ENCODE assay signal across 13 cellular contexts in the genomic region with DNA sequence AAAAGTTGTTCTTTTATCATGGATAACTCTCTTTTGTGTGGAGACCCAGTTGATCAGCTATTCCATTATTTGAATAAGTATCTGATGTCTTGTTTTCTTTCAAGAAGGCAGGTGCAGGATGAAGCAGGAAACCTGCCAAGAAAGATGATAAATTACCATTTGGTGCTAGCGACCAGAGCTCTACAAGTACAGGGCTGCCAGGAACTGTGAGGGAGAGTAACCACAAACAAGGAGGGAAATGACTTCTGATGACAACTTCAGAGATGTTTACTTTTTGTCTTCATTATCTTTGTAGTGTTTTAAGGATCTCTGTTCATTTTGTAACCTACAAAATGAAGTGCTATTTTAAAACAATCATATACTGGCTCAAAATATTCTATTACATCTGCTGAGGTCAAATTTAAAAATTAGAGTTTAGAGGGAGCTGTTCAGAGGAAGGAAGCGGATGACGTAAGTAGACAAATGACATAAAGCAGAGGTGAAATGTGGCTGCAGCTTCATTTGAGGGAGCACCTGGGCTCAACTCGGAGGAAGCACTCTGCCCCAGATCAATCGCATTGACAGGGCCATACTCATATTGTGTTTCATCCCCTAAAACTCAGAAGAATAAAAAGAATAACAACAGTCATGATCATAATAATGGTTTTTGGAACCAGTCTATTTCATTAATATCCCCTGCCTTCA.
DNase-seq lines count a peak whose midpoint lies in the region; ATAC-seq, FAIRE-seq and TF ChIP-seq lines count a peak whose summit lies in the region.
"Had no signal": no experiment of that assay in that cellular context is flagged by ENCODE, and none has a peak within 500 bp of the region (broad histone marks: within the 10 kb centered on the region; RNA-seq: fewer than 3 reads in every experiment).

No MANE protein-coding gene starts in this region.

- no peaks in the 10 kb centered on the region for H3K4me1 ChIP-seq in smooth muscle cell (ENCODE audit: low read depth)
- H3K4me1 ChIP-seq: lower lobe of right lung had no signal

- no peaks in the 10 kb centered on the region for H3K36me3 ChIP-seq in smooth muscle cell (ENCODE audit: low read depth)
- H3K36me3 ChIP-seq: lower lobe of right lung, neutrophil had no signal

- ATAC-seq in activated T-helper 17 cell treated with anti-CD3 and anti-CD28 coated beads, Interleukin-2, amount 50 U/mL, for 72 hours (replicated peaks), result peak; percentile 60
- ATAC-seq in HG02759 (IDR thresholded peaks at IDR 0.05; ENCODE audit: unreplicated experiment), result no peak
- ATAC-seq: lower lobe of right lung had no signal

- H3K27ac ChIP-seq in smooth muscle cell (ENCODE audit: low read depth), result no peak overlapping the region
- H3K27ac ChIP-seq: lower lobe of right lung, neutrophil, RWPE1 had no signal

- H3K36me3 Mint-ChIP-seq in activated T-helper 17 cell treated with anti-CD3 and anti-CD28 coated beads, Interleukin-2, amount 50 U/mL, for 72 hours (ENCODE audit: low read depth), result no peaks in the 10 kb centered on the region

- no peaks in the 10 kb centered on the region for H3K79me2 ChIP-seq in smooth muscle cell (ENCODE audit: low read depth)

- H3K9ac ChIP-seq in smooth muscle cell (ENCODE audit: low read depth), result no peak overlapping the region

- TF ChIP-seq CTCF in smooth muscle cell (IDR thresholded peaks at IDR 0.05; ENCODE audit: borderline replicate concordance, insufficient read depth, poor library complexity, severe bottlenecking), result no peak

- H3K27me3 Mint-ChIP-seq in activated T-helper 17 cell treated with anti-CD3 and anti-CD28 coated beads, Interleukin-2, amount 50 U/mL, for 72 hours, result no peaks in the 10 kb centered on the region

- H2AFZ ChIP-seq in smooth muscle cell (ENCODE audit: low read depth), result no peak overlapping the region

- H3K9me3 Mint-ChIP-seq in activated T-helper 17 cell treated with anti-CD3 and anti-CD28 coated beads, Interleukin-2, amount 50 U/mL, for 72 hours, result no peaks in the 10 kb centered on the region

- no peaks in the 10 kb centered on the region for H4K20me1 ChIP-seq in smooth muscle cell (ENCODE audit: low read depth)

- peaks cover 6% of the 10 kb centered on the region for H3K4me1 Mint-ChIP-seq in activated T-helper 17 cell treated with anti-CD3 and anti-CD28 coated beads, Interleukin-2, amount 50 U/mL, for 72 hours

- no peak overlapping the region for H3K4me2 ChIP-seq in smooth muscle cell

- 76% methylated on average over 5 of the region's 5 CpGs for WGBS in smooth muscle cell (ENCODE audit: low lambda C conversion rate)

- no peak for TF ChIP-seq POLR2A in H54 (IDR thresholded peaks at IDR 0.05; ENCODE audit: low read depth, low read length)

- H3K4me3 ChIP-seq in smooth muscle cell, result no peak overlapping the region
- H3K4me3 ChIP-seq: lower lobe of right lung had no signal

- H3K27ac Mint-ChIP-seq in activated T-helper 17 cell treated with anti-CD3 and anti-CD28 coated beads, Interleukin-2, amount 50 U/mL, for 72 hours, result peak overlapping the region; percentile 14

- H3K4me3 Mint-ChIP-seq in activated T-helper 17 cell treated with anti-CD3 and anti-CD28 coated beads, Interleukin-2, amount 50 U/mL, for 72 hours, result peak overlapping the region; percentile 6

- no peak for FAIRE-seq in H54 (lab: Jason Lieb, UNC)

- H3K27me3 ChIP-seq in smooth muscle cell (ENCODE audit: low read depth), result no peaks in the 10 kb centered on the region
- H3K27me3 ChIP-seq: neutrophil had no signal

- H3F3A ChIP-seq in smooth muscle cell (ENCODE audit: low read depth), result no peaks in the 10 kb centered on the region

- H3K9me3 ChIP-seq in smooth muscle cell (replicated peaks; ENCODE audit: low read depth), result no peaks in the 10 kb centered on the region
- H3K9me3 ChIP-seq: lower lobe of right lung, neutrophil had no signal

- DNase-seq in DMS153 treated with DMSO at 0.1 percent for 48 hours (lab: John Stamatoyannopoulos, UW; ENCODE audit: unreplicated experiment), result peak; percentile 96
- DNase-seq in NCI-H1092 treated with DMSO at 0.1 percent for 48 hours (lab: John Stamatoyannopoulos, UW), result peak; percentile 92
- DNase-seq in NCI-H2227 (lab: John Stamatoyannopoulos, UW; ENCODE audit: unreplicated experiment), result peak; percentile 56
- DNase-seq in smooth muscle cell (lab: John Stamatoyannopoulos, UW; ENCODE audit: unreplicated experiment), result no peak
- no peak for DNase-seq in NOMO-1 treated with dmso at 0.1 percent for 144 hours (lab: John Stamatoyannopoulos, UW; ENCODE audit: unreplicated experiment)
- no peak for DNase-seq in H54 (ENCODE audit: insufficient read length, low spot score)
- DNase-seq: cortex of kidney, lower lobe of right lung, NCI-H226 had no signal

Comparison
In these comparisons a context has a peak if more than half of its experiments do, and no peak if none do; other contexts are left out.
1. DNase-seq: peak in DMS153 treated with DMSO at 0.1 percent for 48 hours (single experiment), NCI-H1092 treated with DMSO at 0.1 percent for 48 hours (single experiment) and NCI-H2227 (single experiment); none in smooth muscle cell (single experiment), NOMO-1 treated with dmso at 0.1 percent for 144 hours (single experiment) and H54 (single experiment).